In genomic region chr5:1815881-1816292, GRCh38 we compare ENCODE assay signal across 18 cellular contexts. TPM values are rescaled to one million over a fixed set of nuclear protein-coding genes. Genes with fewer than 3 reads are reported as not detected.
DNase-seq lines count a peak whose midpoint lies in the region; ATAC-seq, FAIRE-seq and TF ChIP-seq lines count a peak whose summit lies in the region.
"Had no signal": no experiment of that assay in that cellular context is flagged by ENCODE, and none has a peak within 500 bp of the region (broad histone marks: within the 10 kb centered on the region; RNA-seq: fewer than 3 reads in every experiment).

No MANE protein-coding gene starts in this region.

- no peaks in the 10 kb centered on the region for H3K9me3 Mint-ChIP-seq in stimulated activated effector memory CD8-positive, alpha-beta T cell treated with anti-CD3 and anti-CD28 coated beads, Interleukin-12 subunit alpha, Interleukin-12 subunit beta, amount 100 ng/mL, for 72 hours
- H3K9me3 Mint-ChIP-seq in immature natural killer cell: no peaks in the 10 kb centered on the region
- H3K9me3 Mint-ChIP-seq: HFFc6 had no signal

- intact Hi-C loops in GM12878 (cut with micrococcal nuclease; ENCODE audit: unreplicated experiment): no loop called here

- peaks cover 4% of the 10 kb centered on the region for H3K4me1 ChIP-seq in RWPE2 (ENCODE audit: insufficient read depth, poor library complexity, severe bottlenecking)
- no peaks in the 10 kb centered on the region; the same call in 1 of the 2 replicates for H3K4me1 ChIP-seq in GM12878 (ENCODE audit: control insufficient read depth, insufficient read depth, low read length)
- H3K4me1 ChIP-seq: SJCRH30 had no signal

- H4K20me1 ChIP-seq in GM12878 (ENCODE audit: control insufficient read depth, insufficient read depth): no peaks in the 10 kb centered on the region

- no peak for TF ChIP-seq EP300 in GM12878 (IDR thresholded peaks at IDR 0.05; ENCODE audit: borderline replicate concordance in 1 of 2, control insufficient read depth in 1 of 2, low read depth in 2 of 2, low read length in 2 of 2)

- no peak for TF ChIP-seq RAD21 in GM12878 (IDR thresholded peaks at IDR 0.05; ENCODE audit: insufficient read depth, low read depth, low read length)

- no peak overlapping the region for H3K4me2 ChIP-seq in GM12878 (ENCODE audit: control insufficient read depth, insufficient read depth)

- POLR2A ChIA-PET in GM12878 (lab: Charles Lee): no interaction called here

- peak; percentile 45 for DNase-seq in RWPE2 (ENCODE audit: low spot score)
- DNase-seq in GM12878 (ENCODE audit: low read depth, low spot score): no peak
- DNase-seq in left lobe of liver (ENCODE audit: low spot score): peak; percentile 14
- no peak for DNase-seq in stimulated activated effector memory CD8-positive, alpha-beta T cell treated with anti-CD3 and anti-CD28 coated beads, Interleukin-12 subunit alpha, Interleukin-12 subunit beta, amount 100 ng/mL, for 72 hours (ENCODE audit: low spot score in 2 of 2)
- DNase-seq in HPDE6-E6E7 (ENCODE audit: extremely low spot score): no peak
- DNase-seq in immature natural killer cell: no peak
- DNase-seq: GF-D8; HFFc6; Kasumi-1; NCI-H1105; NCI-H187 treated with DMSO at 0.1 percent for 48 hours; NCI-H345; NCI-H526 treated with DMSO at 0.1 percent for 48 hours; NK-92 treated with Interleukin-12 subunit alpha and Interleukin-12 subunit beta, amount 100 ng/mL, for 24 hours; SJCRH30 had no signal

- H3K36me3 ChIP-seq in RWPE2 (ENCODE audit: low read depth): peaks cover 92% of the 10 kb centered on the region
- H3K36me3 ChIP-seq in GM12878 (ENCODE audit: control insufficient read depth in 2 of 2, insufficient read depth in 2 of 2, low read length in 1 of 2): peaks cover 20 to 33% of the 10 kb centered on the region in 2 experiments; a peak in 3 of 4 replicates

- peaks cover 9% of the 10 kb centered on the region for H3K4me1 Mint-ChIP-seq in stimulated activated effector memory CD8-positive, alpha-beta T cell treated with anti-CD3 and anti-CD28 coated beads, Interleukin-12 subunit alpha, Interleukin-12 subunit beta, amount 100 ng/mL, for 72 hours
- peaks cover 1 to 26% of the 10 kb centered on the region in 2 donors for H3K4me1 Mint-ChIP-seq in immature natural killer cell

- no peaks in the 10 kb centered on the region for H3K9me3 ChIP-seq in RWPE2 (ENCODE audit: severe bottlenecking)
- H3K9me3 ChIP-seq in GM12878 (replicated peaks; ENCODE audit: control insufficient read depth, insufficient read depth, low read length): no peaks in the 10 kb centered on the region; the same call in 2 of the 3 replicates
- H3K9me3 ChIP-seq: SJCRH30 had no signal

- no TSS peak for BruUV-seq in GM12878 (replicated peaks; lab: Mats Ljungman, UMichigan)

- H3K27me3 Mint-ChIP-seq in immature natural killer cell (ENCODE audit: low read depth in 3 of 3): peaks cover 0 to 3% (median 3%) of the 10 kb centered on the region in 3 donors

- H2AFZ ChIP-seq in GM12878 (ENCODE audit: control insufficient read depth, low read depth, low read length): no peak overlapping the region

- H3K27ac ChIP-seq in RWPE2 (ENCODE audit: poor library complexity, severe bottlenecking): no peak overlapping the region
- no peak overlapping the region for H3K27ac ChIP-seq in GM12878 (ENCODE audit: control insufficient read depth, insufficient read depth)
- H3K27ac ChIP-seq: C4-2B, SJCRH30 had no signal

- no peak overlapping the region for H3K4me3 ChIP-seq in RWPE2 (ENCODE audit: severe bottlenecking)
- no peak overlapping the region for H3K4me3 ChIP-seq in GM12878
- H3K4me3 ChIP-seq: SJCRH30 had no signal

- no peak for FAIRE-seq in GM12878 (lab: Jason Lieb, UNC)
- FAIRE-seq: GM12892 had no signal

- WGBS in GM12878 (ENCODE audit: insufficient coverage, insufficient replicate concordance, low lambda C conversion rate, missing lambda C conversion rate): over 99% methylated on average over 17 of the region's 17 CpGs

- H3K4me3 Mint-ChIP-seq in stimulated activated effector memory CD8-positive, alpha-beta T cell treated with anti-CD3 and anti-CD28 coated beads, Interleukin-12 subunit alpha, Interleukin-12 subunit beta, amount 100 ng/mL, for 72 hours: no peak overlapping the region
- H3K4me3 Mint-ChIP-seq in immature natural killer cell: no peak overlapping the region
- H3K4me3 Mint-ChIP-seq: HFFc6 had no signal

- peaks cover 98% of the 10 kb centered on the region for H3K36me3 Mint-ChIP-seq in stimulated activated effector memory CD8-positive, alpha-beta T cell treated with anti-CD3 and anti-CD28 coated beads, Interleukin-12 subunit alpha, Interleukin-12 subunit beta, amount 100 ng/mL, for 72 hours
- H3K36me3 Mint-ChIP-seq in immature natural killer cell: peaks cover 36 to 65% (median 39%) of the 10 kb centered on the region in 3 donors

- RAD21 ChIA-PET in GM12878 (lab: Charles Lee; ENCODE audit: unreplicated experiment): no interaction called here

- peak overlapping the region; percentile 29 for H3K27ac Mint-ChIP-seq in stimulated activated effector memory CD8-positive, alpha-beta T cell treated with anti-CD3 and anti-CD28 coated beads, Interleukin-12 subunit alpha, Interleukin-12 subunit beta, amount 100 ng/mL, for 72 hours
- no peak overlapping the region for H3K27ac Mint-ChIP-seq in immature natural killer cell
- H3K27ac Mint-ChIP-seq: HFFc6 had no signal

- H3K79me2 ChIP-seq in GM12878 (ENCODE audit: control insufficient read depth, insufficient read depth, low read length): no peaks in the 10 kb centered on the region

- CTCF ChIA-PET in GM12878 (lab: Yijun Ruan, JAX): no interaction called here

- SMC1A ChIA-PET in GM12878 (lab: Charles Lee; ENCODE audit: uncharacterized antibody, unreplicated experiment): no interaction called here

- H3K27me3 ChIP-seq in RWPE2 (ENCODE audit: insufficient read depth, poor library complexity, severe bottlenecking): no peaks in the 10 kb centered on the region
- H3K27me3 ChIP-seq in GM12878 (replicated peaks in 1 of 2; ENCODE audit: control insufficient read depth in 2 of 2, insufficient read depth in 2 of 2, low read length in 1 of 2): no peaks in the 10 kb centered on the region
- H3K27me3 ChIP-seq: SJCRH30 had no signal

- TF ChIP-seq POLR2A in GM12878 (IDR thresholded peaks at IDR 0.05; ENCODE audit: low read depth, low read length): 0 out of 2 replicates have a peak, but pooled peaks have one; percentile 15

- in situ Hi-C loops in GM12878 (cut with MboI): no loop called here

- no peak for TF ChIP-seq CTCF in RWPE2 (IDR thresholded peaks at IDR 0.05; ENCODE audit: poor library complexity, severe bottlenecking)
- TF ChIP-seq CTCF in GM12878 (IDR thresholded peaks at IDR 0.05 in 2 of 3, conservative IDR thresholded peaks at IDR 0.05 in 1 of 3; ENCODE audit: control insufficient read depth in 2 of 3, extremely low read depth in 1 of 3, insufficient read depth in 1 of 3, low read depth in 3 of 3, low read length in 3 of 3): no peak

- ATAC-seq in RWPE2 (ENCODE audit: low read depth) (no peak), GM12878 (no peak), left lobe of liver (no peak), HG03139 (IDR thresholded peaks at IDR 0.05; ENCODE audit: unreplicated experiment) (no peak)
- ATAC-seq in stimulated activated effector memory CD8-positive, alpha-beta T cell treated with anti-CD3 and anti-CD28 coated beads, Interleukin-12 subunit alpha, Interleukin-12 subunit beta, amount 100 ng/mL, for 72 hours: no peak

- no peak overlapping the region for H3K9ac ChIP-seq in GM12878 (ENCODE audit: control insufficient read depth, insufficient read depth, low read length)

TF ChIP-seq in GM12878, 131 proteins besides CTCF, POLR2A, EP300 and RAD21 (continues in another document):
- TF ChIP-seq CEBPB (IDR thresholded peaks at IDR 0.05; ENCODE audit: borderline replicate concordance in 1 of 2, low read depth in 2 of 2, low read length in 2 of 2) (no peak), HDAC6 (IDR thresholded peaks at IDR 0.05; ENCODE audit: unreplicated experiment) (no peak), ZNF217 (IDR thresholded peaks at IDR 0.05) (no peak)

RNA-seq across cellular contexts. Expression of gene NDUFS6, which starts 14.7 kb away (rescaled TPM):
- 4.4 and 7.1 TPM in 2 replicates for total RNA-seq in GM12878 (2013; cell fraction: nucleolus; rRNA removed)
- 55.3 and 57.1 TPM in 2 replicates for total RNA-seq in GM12878 (2014; rRNA removed)
- total RNA-seq in GM12878 (2014; rRNA removed; fragmentation: Illumina TruSeq; extraction: Trizol): 49.5 and 60.4 TPM in 2 replicates
- total RNA-seq in GM12878 (2021): 56.4 and 57.5 TPM in 2 replicates
- 14.7 TPM for polyA plus RNA-seq in GM12878 (2011; ENCODE audit: low read depth)
- 35.6 and 38.7 TPM in 2 replicates for polyA plus RNA-seq in GM12878 (2011; rRNA removed)
- polyA plus RNA-seq in GM12878 (2011; cell fraction: cytosol; rRNA removed): 88.2 and 134 TPM in 2 replicates
- polyA plus RNA-seq in GM12878 (2011; cell fraction: nucleus; rRNA removed): 38.2 and 92.1 TPM in 2 replicates
- 47.9 and 84.2 TPM in 2 replicates for polyA plus RNA-seq in GM12878 (2012)
- polyA plus RNA-seq in GM12878 (2014; fragmentation: Illumina TruSeq; extraction: Trizol): 12.1 and 29.4 TPM in 2 replicates
- 10 to 100 TPM; 20.7 to 59.0 TPM for polyA plus RNA-seq in GM12878 (2014; fragmentation: Nextera tagmentation; extraction: Ambion mirVana)
- polyA plus RNA-seq in GM12878 (2014; rRNA removed): 80.9 and 98.9 TPM in 2 replicates
- polyA plus RNA-seq in GM12878 (2016; fragmentation: Nextera tagmentation; extraction: Ambion mirVana): 100 to 1,000 TPM; 195 to 213 TPM
- polyA minus RNA-seq in GM12878 (2011; rRNA and poly(A)+ RNA removed): 11.6 and 15.6 TPM in 2 replicates
- polyA minus RNA-seq in GM12878 (2011; cell fraction: cytosol; rRNA and poly(A)+ RNA removed): 13.9 and 24.0 TPM in 2 replicates
- 8.9 and 20.6 TPM in 2 replicates for polyA minus RNA-seq in GM12878 (2011; cell fraction: nucleus; rRNA and poly(A)+ RNA removed)
- 27.0 TPM for total RNA-seq in left lobe of liver
- 10 to 100 TPM; 75.8 to 96.0 (median 89.8) TPM for polyA plus RNA-seq in immature natural killer cell

RNA-seq across cellular contexts. Expression of gene MRPL36, which starts 16.2 kb away (rescaled TPM):
- total RNA-seq in GM12878 (2013; cell fraction: nucleolus; rRNA removed): 10.8 and 11.5 TPM in 2 replicates
- total RNA-seq in GM12878 (2014; rRNA removed): 106 and 109 TPM in 2 replicates
- total RNA-seq in GM12878 (2014; rRNA removed; fragmentation: Illumina TruSeq; extraction: Trizol): 86.8 and 103 TPM in 2 replicates
- total RNA-seq in GM12878 (2021): 89.2 and 95.9 TPM in 2 replicates
- polyA plus RNA-seq in GM12878 (2011; ENCODE audit: low read depth): 83.9 TPM
- polyA plus RNA-seq in GM12878 (2011; rRNA removed): 93.2 and 130 TPM in 2 replicates
- 93.4 and 134 TPM in 2 replicates for polyA plus RNA-seq in GM12878 (2011; cell fraction: cytosol; rRNA removed)
- 68.3 and 75.4 TPM in 2 replicates for polyA plus RNA-seq in GM12878 (2011; cell fraction: nucleus; rRNA removed)
- polyA plus RNA-seq in GM12878 (2012): 82.7 and 85.4 TPM in 2 replicates
- 47.1 and 105 TPM in 2 replicates for polyA plus RNA-seq in GM12878 (2014; fragmentation: Illumina TruSeq; extraction: Trizol)
- 100 to 1,000 TPM; 510 to 559 TPM for polyA plus RNA-seq in GM12878 (2014; fragmentation: Nextera tagmentation; extraction: Ambion mirVana)
- polyA plus RNA-seq in GM12878 (2014; rRNA removed): 156 and 175 TPM in 2 replicates
- polyA plus RNA-seq in GM12878 (2016; fragmentation: Nextera tagmentation; extraction: Ambion mirVana): 100 to 1,000 TPM; 219 to 221 TPM
- 47.8 and 60.0 TPM in 2 replicates for polyA minus RNA-seq in GM12878 (2011; rRNA and poly(A)+ RNA removed)
- 21.2 and 24.9 TPM in 2 replicates for polyA minus RNA-seq in GM12878 (2011; cell fraction: cytosol; rRNA and poly(A)+ RNA removed)
- 29.1 and 36.6 TPM in 2 replicates for polyA minus RNA-seq in GM12878 (2011; cell fraction: nucleus; rRNA and poly(A)+ RNA removed)
- total RNA-seq in left lobe of liver: 31.1 TPM
- 100 to 1,000 TPM in 1 of 3 donors, 10 to 100 TPM in 2; 86.5 to 142 (median 87.6) TPM for polyA plus RNA-seq in immature natural killer cell

Comparison
In these comparisons a context has a peak if more than half of its experiments do, and no peak if none do; other contexts are left out.
1. DNase-seq: peak in RWPE2 (single experiment) and left lobe of liver (single experiment); none in GM12878 (single experiment), stimulated activated effector memory CD8-positive, alpha-beta T cell treated with anti-CD3 and anti-CD28 coated beads, Interleukin-12 subunit alpha, Interleukin-12 subunit beta, amount 100 ng/mL, for 72 hours (0 of 2), HPDE6-E6E7 (single experiment) and immature natural killer cell (0 of 3).